ENCODE assay signal across 8 cellular contexts in genomic region chr19:3243851-3244700, GRCh38. TPM values are rescaled to one million over a fixed set of nuclear protein-coding genes. Genes with fewer than 3 reads are reported as not detected.
DNase-seq lines count a peak whose midpoint lies in the region; ATAC-seq and TF ChIP-seq lines count a peak whose summit lies in the region.

No MANE protein-coding gene starts in this region.

- no peak for TF ChIP-seq CTCF in AG04450 (IDR thresholded peaks at IDR 0.05; ENCODE audit: low read depth, low read length)

- no peaks in the 10 kb centered on the region for H3K9me3 ChIP-seq in AG04450 (ENCODE audit: control insufficient read depth, insufficient read depth, low read length)

- CTCF ChIA-PET in AG04450 (lab: Charles Lee): no interaction called here

- H3K27ac ChIP-seq in AG04450 (ENCODE audit: low read depth, low read length): no peak overlapping the region
- no peak overlapping the region for H3K27ac ChIP-seq in epithelial cell of prostate

- ATAC-seq in GM19395 (IDR thresholded peaks at IDR 0.05; ENCODE audit: unreplicated experiment): no peak

- H3K4me3 ChIP-seq in AG04450 (ENCODE audit: low read depth, low read length): no peak overlapping the region

- POLR2A ChIA-PET in AG04450 (lab: Yijun Ruan, JAX): no interaction called here

- DNase-seq in AG04450 (ENCODE audit: low read depth, low spot score): peak; percentile 23
- peak; percentile 43 for DNase-seq in HuH-7.5 (ENCODE audit: low spot score)
- peak; percentile 16 to 32 for DNase-seq in activated CD4-positive, alpha-beta T cell treated with anti-CD3 and anti-CD28 coated beads, Interleukin-2, amount 50 U/mL, for 4 hours
- peak; percentile 3 for DNase-seq in epithelial cell of prostate (ENCODE audit: low read depth, low spot score)
- peak; percentile 11 to 30 for DNase-seq in stimulated activated CD4-positive, alpha-beta T cell treated with anti-CD3 and anti-CD28 coated beads, Interleukin-12 subunit alpha, Interleukin-12 subunit beta, amount 100 ng/mL, for 24 hours (ENCODE audit: low read depth in 2 of 2)
- no peak for DNase-seq in NCI-H2081 (lab: John Stamatoyannopoulos, UW)
- DNase-seq in germinal center (ENCODE audit: low spot score): no peak

- no peaks in the 10 kb centered on the region for H3K27me3 ChIP-seq in AG04450 (ENCODE audit: control insufficient read depth, insufficient read depth, low read length)

RNA-seq across cellular contexts. Expression of gene CELF5, which starts 19.6 kb away (rescaled TPM):
- not detected in 2 replicates for polyA plus RNA-seq in AG04450 (2011; rRNA removed)
- polyA minus RNA-seq in AG04450 (2011; rRNA and poly(A)+ RNA removed): not detected in 2 replicates

RNA-seq across cellular contexts. Expression of gene NCLN, which starts 58.3 kb away (rescaled TPM):
- 27.1 and 40.3 TPM in 2 replicates for polyA plus RNA-seq in AG04450 (2011; rRNA removed)
- polyA minus RNA-seq in AG04450 (2011; rRNA and poly(A)+ RNA removed): 24.5 and 37.8 TPM in 2 replicates

Comparison
In these comparisons a context has a peak if more than half of its experiments do, and no peak if none do; other contexts are left out.
1. DNase-seq: peak in AG04450 (single experiment), HuH-7.5 (single experiment), activated CD4-positive, alpha-beta T cell treated with anti-CD3 and anti-CD28 coated beads, Interleukin-2, amount 50 U/mL, for 4 hours (2 of 2), epithelial cell of prostate (single experiment) and stimulated activated CD4-positive, alpha-beta T cell treated with anti-CD3 and anti-CD28 coated beads, Interleukin-12 subunit alpha, Interleukin-12 subunit beta, amount 100 ng/mL, for 24 hours (2 of 2); none in NCI-H2081 (0 of 2) and germinal center (single experiment).